16 cellular contexts compared by ENCODE assay signal in genomic region chr19:47405854-47406417, GRCh38. TPM values are rescaled to one million over a fixed set of nuclear protein-coding genes. Genes with fewer than 3 reads are reported as not detected.
A peak's percentile ranks its signal among the peaks of the same experiment; 100 is the strongest.
DNase-seq lines count a peak whose midpoint lies in the region; ATAC-seq, FAIRE-seq and TF ChIP-seq lines count a peak whose summit lies in the region.
"Had no signal": no experiment of that assay in that cellular context is flagged by ENCODE, and none has a peak within 500 bp of the region (broad histone marks: within the 10 kb centered on the region; RNA-seq: fewer than 3 reads in every experiment).

No MANE protein-coding gene starts in this region.

- H3K27ac ChIP-seq in GM23338 (ENCODE audit: low read depth), result no peak overlapping the region
- H3K27ac ChIP-seq in cingulate gyrus (ENCODE audit: low read depth, low read length), result peak overlapping the region; percentile 23
- H3K27ac ChIP-seq in temporal lobe (ENCODE audit: low read depth, low read length), result peak overlapping the region; percentile 17
- H3K27ac ChIP-seq: A549, GM23248 had no signal

- H4K20me1 ChIP-seq in GM23338 (replicated peaks; ENCODE audit: insufficient read depth), result no peaks in the 10 kb centered on the region

- H3K27ac Mint-ChIP-seq in GM23338, result no peak overlapping the region
- H3K27ac Mint-ChIP-seq: CD14-positive monocyte; CD8-positive, alpha-beta T cell had no signal

- peaks cover 4% of the 10 kb centered on the region for H3K36me3 Mint-ChIP-seq in GM23338 (ENCODE audit: low read depth)
- H3K36me3 Mint-ChIP-seq: CD14-positive monocyte; CD8-positive, alpha-beta T cell had no signal

- H3K27me3 ChIP-seq in GM23338 (ENCODE audit: insufficient read depth), result no peaks in the 10 kb centered on the region; the same call in 1 of the 2 replicates

- FAIRE-seq in HTR-8/SVneo (lab: Jason Lieb, UNC), result peak; percentile 54
- FAIRE-seq: A549 had no signal

- no peaks in the 10 kb centered on the region; the same call in 1 of the 2 replicates for H3K36me3 ChIP-seq in GM23338 (ENCODE audit: insufficient read depth)
- H3K36me3 ChIP-seq: HAP-1 had no signal

- peaks cover 4% of the 10 kb centered on the region; the same call in 2 of the 3 replicates for H3K9me3 Mint-ChIP-seq in GM23338
- H3K9me3 Mint-ChIP-seq: CD8-positive, alpha-beta T cell had no signal

- TF ChIP-seq CTCF in GM23338 (conservative IDR thresholded peaks at IDR 0.05; ENCODE audit: low read depth in 2 of 2), result no peak

- no peak overlapping the region for H3K4me3 ChIP-seq in GM23338
- H3K4me3 ChIP-seq: A549, GM23248, HAP-1 had no signal

- no peak overlapping the region for H3K4me2 ChIP-seq in GM23338
- H3K4me2 ChIP-seq: A549 had no signal

- H3K4me3 Mint-ChIP-seq in GM23338, result peak overlapping the region; percentile 77
- H3K4me3 Mint-ChIP-seq: CD8-positive, alpha-beta T cell had no signal

- no peaks in the 10 kb centered on the region for H3K79me2 ChIP-seq in GM23338 (replicated peaks; ENCODE audit: insufficient read depth)

- H3K4me1 Mint-ChIP-seq in GM23338, result peaks cover 10% of the 10 kb centered on the region; the same call in 2 of the 3 replicates
- H3K4me1 Mint-ChIP-seq: CD14-positive monocyte had no signal

- ATAC-seq in GM23338 (no peak), HG03025 (IDR thresholded peaks at IDR 0.05; ENCODE audit: low FRiP score, unreplicated experiment) (no peak)
- ATAC-seq: A549; CD8-positive, alpha-beta T cell had no signal

- H3F3A ChIP-seq in GM23338 (replicated peaks; ENCODE audit: low read depth), result peaks cover 3% of the 10 kb centered on the region; the same call in 1 of the 2 replicates

- peaks cover 27% of the 10 kb centered on the region for H3K27me3 Mint-ChIP-seq in GM23338 (ENCODE audit: insufficient read depth, low read depth, poor library complexity)

- H3K9me2 ChIP-seq in GM23338 (ENCODE audit: insufficient read depth), result no peaks in the 10 kb centered on the region

- H2AFZ ChIP-seq in GM23338, result no peak overlapping the region
- H2AFZ ChIP-seq: GM23248 had no signal

- H3K4me1 ChIP-seq in GM23338 (ENCODE audit: insufficient read depth), result peaks cover 11% of the 10 kb centered on the region
- H3K4me1 ChIP-seq: A549, HAP-1 had no signal

- DNase-seq in GM23338 (ENCODE audit: low spot score) (no peak), HTR-8/SVneo (ENCODE audit: insufficient read length, low spot score) (no peak), NCI-H82 (lab: John Stamatoyannopoulos, UW) (no peak), LoVo (ENCODE audit: low spot score) (no peak), NCI-H146 (lab: John Stamatoyannopoulos, UW) (no peak)
- DNase-seq: CD8-positive, alpha-beta T cell; COR-L47; DMS53; GF-D8; GM23248 had no signal

TF ChIP-seq in GM23338, 12 proteins besides CTCF, POLR2A, EP300 and RAD21:
- TF ChIP-seq ETS1 (IDR thresholded peaks at IDR 0.05) (no peak), ZNF331 (CRISPR knock-in tag; IDR thresholded peaks at IDR 0.05; ENCODE audit: low read depth) (no peak), NANOG (IDR thresholded peaks at IDR 0.05; ENCODE audit: borderline replicate concordance) (no peak), JUNB (IDR thresholded peaks at IDR 0.05; ENCODE audit: unreplicated experiment) (no peak), STAT1 (IDR thresholded peaks at IDR 0.05; ENCODE audit: unreplicated experiment) (no peak), CREB1 (CRISPR knock-in tag; IDR thresholded peaks at IDR 0.05; ENCODE audit: low read depth) (no peak), POLR2AphosphoS5 (IDR thresholded peaks at IDR 0.05; ENCODE audit: low read depth) (no peak), EZH2 (IDR thresholded peaks at IDR 0.05; ENCODE audit: low read depth, unreplicated experiment) (no peak)
TF ChIP-seq in GM23338: peak in this region for 0.

RNA-seq across cellular contexts. Expression of gene MEIS3, which starts 13.4 kb away (rescaled TPM):
- total RNA-seq in GM23338 (2014; rRNA removed; shearing (Covaris generic)), result 33.7 and 40.7 TPM in 2 replicates
- polyA plus RNA-seq in GM23338 (2016; fragmentation: Nextera tagmentation; extraction: Ambion mirVana), result 20.6 and 20.8 TPM in 2 replicates
- total RNA-seq in temporal lobe, result 63.4 TPM
- total RNA-seq: CD8-positive, alpha-beta T cell had no signal
- polyA plus RNA-seq: CD14-positive monocyte had no signal

RNA-seq across cellular contexts. Expression of gene DHX34, which starts 56.8 kb away (rescaled TPM):
- 42.8 and 50.1 TPM in 2 replicates for total RNA-seq in GM23338 (2014; rRNA removed; shearing (Covaris generic))
- polyA plus RNA-seq in GM23338 (2016; fragmentation: Nextera tagmentation; extraction: Ambion mirVana), result 16.3 and 16.7 TPM in 2 replicates
- 8.6 TPM for total RNA-seq in temporal lobe
